1 cellular context compared by ENCODE assay signal in the genomic region with DNA sequence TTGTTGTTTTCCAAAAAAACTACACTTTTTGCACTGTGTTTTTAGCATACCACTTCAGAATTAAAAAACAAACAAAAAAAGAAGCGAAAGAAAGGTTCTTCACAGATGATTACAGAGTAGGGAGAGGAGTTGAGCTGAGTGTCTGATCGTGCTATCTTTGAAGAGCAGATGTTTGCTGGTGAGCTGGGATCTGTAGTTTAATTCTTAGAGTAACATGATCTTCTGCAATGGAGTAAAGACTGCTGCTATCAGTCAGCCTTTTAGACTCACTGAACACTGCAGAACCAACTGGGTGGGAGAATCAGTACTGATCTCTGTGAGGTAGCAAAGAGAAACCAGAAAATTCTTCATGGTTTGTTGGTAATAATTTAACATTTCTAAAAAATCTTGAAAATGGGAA.
TF ChIP-seq lines count a peak whose summit lies in the region.

No MANE protein-coding gene starts in this region.

TF ChIP-seq in GM23338, 12 proteins besides CTCF, POLR2A, EP300 and RAD21 (continued from another document):
- TF ChIP-seq ZNF462 (CRISPR knock-in tag; IDR thresholded peaks at IDR 0.05) = no peak
